In the genomic region with DNA sequence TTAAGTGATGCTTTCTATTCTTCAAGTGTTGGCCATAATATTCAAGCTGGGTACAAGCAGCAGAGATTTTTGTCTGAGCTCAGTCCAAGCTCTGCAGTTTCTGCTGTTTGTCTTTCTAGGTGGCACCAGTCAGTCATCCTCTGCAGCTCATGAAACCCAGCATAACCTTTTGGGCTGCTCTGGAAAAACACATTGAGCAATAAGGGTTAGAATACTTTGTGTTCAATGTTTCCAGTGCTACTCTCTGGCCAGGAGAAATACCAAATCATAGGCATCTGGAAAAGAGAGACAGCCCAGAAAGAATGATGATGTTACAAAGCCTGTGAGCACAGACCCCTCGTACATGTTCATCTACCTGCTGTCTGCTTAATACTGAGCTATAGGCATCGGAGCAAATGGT, we compare ENCODE assay signal across 13 cellular contexts. TPM values are rescaled to one million over a fixed set of nuclear protein-coding genes. Genes with fewer than 3 reads are reported as not detected.
DNase-seq lines count a peak whose midpoint lies in the region; ATAC-seq and TF ChIP-seq lines count a peak whose summit lies in the region.
"Had no signal": no experiment of that assay in that cellular context is flagged by ENCODE, and none has a peak within 500 bp of the region (broad histone marks: within the 10 kb centered on the region; RNA-seq: fewer than 3 reads in every experiment).

No MANE protein-coding gene starts in this region.

- H3K4me1 ChIP-seq in Panc1 (ENCODE audit: control insufficient read depth, insufficient read depth, low read length) (peaks cover 5% of the 10 kb centered on the region; the same call in 1 of the 2 replicates), skeletal muscle satellite cell (ENCODE audit: control insufficient read depth, insufficient read depth, low read length) (peaks cover 48% of the 10 kb centered on the region)
- H3K4me1 ChIP-seq: prostate gland had no signal

- peak overlapping the region; percentile 39 for H3K9ac ChIP-seq in skeletal muscle satellite cell (ENCODE audit: low read depth, low read length)

- H3K27me3 Mint-ChIP-seq in T-helper 2 cell treated with Interferon-gamma antibody and Interleukin-4, amounts not matched to agents 5 μg/mL and 100 μg/mL, for 36 hours (ENCODE audit: low read depth), result no peaks in the 10 kb centered on the region

- H3K4me2 ChIP-seq in skeletal muscle satellite cell (ENCODE audit: low read length), result peak overlapping the region; percentile 15

- H3K9me3 ChIP-seq in Panc1 (ENCODE audit: control insufficient read depth, insufficient read depth, low read depth, low read length), result no peaks in the 10 kb centered on the region
- H3K9me3 ChIP-seq in skeletal muscle satellite cell (replicated peaks; ENCODE audit: low read length), result no peaks in the 10 kb centered on the region
- H3K9me3 ChIP-seq: adrenal gland, prostate gland had no signal

- intact Hi-C loops in Panc1 (cut with micrococcal nuclease; ENCODE audit: unreplicated experiment), result no loop called here

- H3K36me3 ChIP-seq in Panc1 (ENCODE audit: control insufficient read depth, insufficient read depth, low read length), result no peaks in the 10 kb centered on the region
- H3K36me3 ChIP-seq in skeletal muscle satellite cell (ENCODE audit: insufficient read depth, low read length), result no peaks in the 10 kb centered on the region
- H3K36me3 ChIP-seq: adrenal gland, prostate gland had no signal

- POLR2A ChIA-PET in Panc1 (lab: Charles Lee), result no interaction called here

- DNase-seq in T-helper 2 cell treated with Interferon-gamma antibody and Interleukin-4, amounts not matched to agents 5 μg/mL and 100 μg/mL, for 36 hours (ENCODE audit: low spot score), result no peak
- no peak for DNase-seq in T-helper 2 cell
- DNase-seq in Panc1 (ENCODE audit: low read depth, low spot score), result no peak
- no peak for DNase-seq in epithelial cell of proximal tubule (ENCODE audit: low read depth)
- DNase-seq in NCI-H2227 (lab: John Stamatoyannopoulos, UW; ENCODE audit: unreplicated experiment), result no peak
- DNase-seq in NOMO-1 (lab: John Stamatoyannopoulos, UW; ENCODE audit: unreplicated experiment in 2 of 2), result no peak
- DNase-seq: adrenal gland, erythroblast, left colon, NCI-H1436 treated with DMSO at 0.1 percent for 48 hours had no signal

- H3K27ac ChIP-seq in Panc1 (ENCODE audit: low read length), result no peak overlapping the region
- H3K27ac ChIP-seq: prostate gland had no signal

- H3K4me1 Mint-ChIP-seq in T-helper 2 cell treated with Interferon-gamma antibody and Interleukin-4, amounts not matched to agents 5 μg/mL and 100 μg/mL, for 36 hours (ENCODE audit: low read depth), result peaks cover 62% of the 10 kb centered on the region

- H3K9me3 Mint-ChIP-seq in T-helper 2 cell treated with Interferon-gamma antibody and Interleukin-4, amounts not matched to agents 5 μg/mL and 100 μg/mL, for 36 hours, result no peaks in the 10 kb centered on the region

- TF ChIP-seq CTCF in Panc1 (IDR thresholded peaks at IDR 0.05) (peak; percentile 27), epithelial cell of proximal tubule (conservative IDR thresholded peaks at IDR 0.05; ENCODE audit: low read depth, low read length) (peak; percentile 46)

- H3K4me3 ChIP-seq in Panc1 (ENCODE audit: low read depth in 2 of 2, low read length in 2 of 2) (no peak overlapping the region), epithelial cell of proximal tubule (ENCODE audit: low read depth, low read length) (no peak overlapping the region), skeletal muscle satellite cell (ENCODE audit: low read length) (no peak overlapping the region)
- H3K4me3 ChIP-seq: adrenal gland, prostate gland had no signal

- H3K27me3 ChIP-seq in Panc1 (ENCODE audit: control insufficient read depth, insufficient read depth, low read length), result no peaks in the 10 kb centered on the region
- no peaks in the 10 kb centered on the region for H3K27me3 ChIP-seq in skeletal muscle satellite cell (ENCODE audit: control insufficient read depth, insufficient read depth, low read length)
- H3K27me3 ChIP-seq: adrenal gland had no signal

- in situ Hi-C loops in Panc1 (cut with HindIII; ENCODE audit: low pct_unique_long_range_greater_than_20kb, low sequenced_read_pairs), result no loop called here

- BruUV-seq in Panc1 (replicated peaks; lab: Mats Ljungman, UMichigan), result no TSS peak

- H3K36me3 Mint-ChIP-seq in T-helper 2 cell treated with Interferon-gamma antibody and Interleukin-4, amounts not matched to agents 5 μg/mL and 100 μg/mL, for 36 hours (ENCODE audit: low read depth), result peaks cover 62% of the 10 kb centered on the region

- H3K27ac Mint-ChIP-seq in T-helper 2 cell treated with Interferon-gamma antibody and Interleukin-4, amounts not matched to agents 5 μg/mL and 100 μg/mL, for 36 hours, result peak overlapping the region; percentile 88

- ATAC-seq in Panc1 (no peak), GM19395 (IDR thresholded peaks at IDR 0.05; ENCODE audit: unreplicated experiment) (no peak)
- ATAC-seq: left colon had no signal

- CTCF ChIA-PET in Panc1 (lab: Charles Lee), result no interaction called here

- H3K4me3 Mint-ChIP-seq in T-helper 2 cell treated with Interferon-gamma antibody and Interleukin-4, amounts not matched to agents 5 μg/mL and 100 μg/mL, for 36 hours, result peak overlapping the region; percentile 75

RNA-seq across cellular contexts. Expression of a gene that starts 19.5 kb away (rescaled TPM):
- total RNA-seq in Panc1 (2021; ENCODE audit: unreplicated experiment) (8.3 TPM), epithelial cell of proximal tubule (7.6 and 8.4 TPM in 2 replicates)
- 10.9 TPM for polyA plus RNA-seq in Panc1 (2012; ENCODE audit: insufficient read length)
- 15.7 and 19.0 TPM in 2 replicates for total RNA-seq in skeletal muscle satellite cell (2012; rRNA removed)
